In genomic region chr4:27293831-27294230, GRCh38 we compare ENCODE assay signal across 17 cellular contexts.
DNase-seq lines count a peak whose midpoint lies in the region; ATAC-seq, FAIRE-seq and TF ChIP-seq lines count a peak whose summit lies in the region.
"Had no signal": no experiment of that assay in that cellular context is flagged by ENCODE, and none has a peak within 500 bp of the region (broad histone marks: within the 10 kb centered on the region; RNA-seq: fewer than 3 reads in every experiment).

No MANE protein-coding gene starts in this region.

- no peaks in the 10 kb centered on the region for H3K27me3 Mint-ChIP-seq in activated CD8-positive, alpha-beta memory T cell treated with anti-CD3 and anti-CD28 coated beads, Interleukin-2, amount 10 ng/mL, durations not matched to agents 7 days and 5 days

- no peaks in the 10 kb centered on the region for H3K4me1 Mint-ChIP-seq in activated CD8-positive, alpha-beta memory T cell treated with anti-CD3 and anti-CD28 coated beads, Interleukin-2, amount 10 ng/mL, durations not matched to agents 7 days and 5 days
- H3K4me1 Mint-ChIP-seq: CD4-positive, alpha-beta memory T cell had no signal

- ATAC-seq in activated CD8-positive, alpha-beta memory T cell treated with anti-CD3 and anti-CD28 coated beads, Interleukin-2, amount 10 ng/mL, durations not matched to agents 7 days and 5 days, result no peak
- no peak for ATAC-seq in HG03196 (IDR thresholded peaks at IDR 0.05; ENCODE audit: unreplicated experiment)
- ATAC-seq: GM12878, GM23338, HCT116 had no signal

- H3K27me3 ChIP-seq in bronchial epithelial cell (ENCODE audit: control insufficient read depth, insufficient read depth, low read length), result no peaks in the 10 kb centered on the region

- FAIRE-seq in bronchial epithelial cell (lab: Jason Lieb, UNC), result no peak
- FAIRE-seq: GM12878 had no signal

- no peak overlapping the region for H3K4me3 Mint-ChIP-seq in activated CD8-positive, alpha-beta memory T cell treated with anti-CD3 and anti-CD28 coated beads, Interleukin-2, amount 10 ng/mL, durations not matched to agents 7 days and 5 days
- H3K4me3 Mint-ChIP-seq: CD4-positive, alpha-beta memory T cell; GM23338; H9 had no signal

- CTCF ChIA-PET in activated CD8-positive, alpha-beta memory T cell treated with anti-CD3 and anti-CD28 coated beads, Interleukin-2, amount 10 ng/mL, durations not matched to agents 7 days and 5 days (lab: Charles Lee), result no interaction called here

- DNase-seq in DMS53 treated with DMSO at 0.1 percent for 48 hours (lab: John Stamatoyannopoulos, UW; ENCODE audit: unreplicated experiment), result peak; percentile 16
- DNase-seq in bronchial epithelial cell (ENCODE audit: low read depth), result peak; percentile 13
- DNase-seq in kidney tubule cell (ENCODE audit: low spot score), result peak; percentile 67
- DNase-seq in activated CD8-positive, alpha-beta memory T cell treated with anti-CD3 and anti-CD28 coated beads, Interleukin-2, amount 10 ng/mL, durations not matched to agents 7 days and 5 days, result no peak
- DNase-seq in SK-N-DZ (ENCODE audit: low spot score), result no peak
- DNase-seq: C1 segment of cervical spinal cord; Calu3; CD4-positive, alpha-beta memory T cell; COR-L47; DMS79; EL; GDM1; H9 had no signal

- no peak overlapping the region for H3K4me3 ChIP-seq in bronchial epithelial cell (ENCODE audit: low read depth, low read length)
- H3K4me3 ChIP-seq: GM12878, GM23338 had no signal

- H3K36me3 Mint-ChIP-seq in activated CD8-positive, alpha-beta memory T cell treated with anti-CD3 and anti-CD28 coated beads, Interleukin-2, amount 10 ng/mL, durations not matched to agents 7 days and 5 days, result no peaks in the 10 kb centered on the region
- H3K36me3 Mint-ChIP-seq: CD4-positive, alpha-beta memory T cell had no signal

- peaks cover under 1% of the 10 kb centered on the region for H3K9me3 Mint-ChIP-seq in activated CD8-positive, alpha-beta memory T cell treated with anti-CD3 and anti-CD28 coated beads, Interleukin-2, amount 10 ng/mL, durations not matched to agents 7 days and 5 days (ENCODE audit: low read depth)
- H3K9me3 Mint-ChIP-seq: GM23338, H9 had no signal

- H3K27ac Mint-ChIP-seq in activated CD8-positive, alpha-beta memory T cell treated with anti-CD3 and anti-CD28 coated beads, Interleukin-2, amount 10 ng/mL, durations not matched to agents 7 days and 5 days, result no peak overlapping the region
- H3K27ac Mint-ChIP-seq: CD4-positive, alpha-beta memory T cell; GM23338; H9 had no signal

- TF ChIP-seq CTCF in bronchial epithelial cell (IDR thresholded peaks at IDR 0.05; ENCODE audit: insufficient read depth, low read length, severe bottlenecking), result no peak

- H3K36me3 ChIP-seq in bronchial epithelial cell (ENCODE audit: control insufficient read depth, insufficient read depth, low read length), result no peaks in the 10 kb centered on the region

Comparison
In these comparisons a context has a peak if more than half of its experiments do, and no peak if none do; other contexts are left out.
1. DNase-seq: peak in DMS53 treated with DMSO at 0.1 percent for 48 hours (single experiment), bronchial epithelial cell (single experiment) and kidney tubule cell (single experiment); none in activated CD8-positive, alpha-beta memory T cell treated with anti-CD3 and anti-CD28 coated beads, Interleukin-2, amount 10 ng/mL, durations not matched to agents 7 days and 5 days (single experiment) and SK-N-DZ (single experiment).